Comparison of ENCODE assay signal across 12 cellular contexts in the genomic region with DNA sequence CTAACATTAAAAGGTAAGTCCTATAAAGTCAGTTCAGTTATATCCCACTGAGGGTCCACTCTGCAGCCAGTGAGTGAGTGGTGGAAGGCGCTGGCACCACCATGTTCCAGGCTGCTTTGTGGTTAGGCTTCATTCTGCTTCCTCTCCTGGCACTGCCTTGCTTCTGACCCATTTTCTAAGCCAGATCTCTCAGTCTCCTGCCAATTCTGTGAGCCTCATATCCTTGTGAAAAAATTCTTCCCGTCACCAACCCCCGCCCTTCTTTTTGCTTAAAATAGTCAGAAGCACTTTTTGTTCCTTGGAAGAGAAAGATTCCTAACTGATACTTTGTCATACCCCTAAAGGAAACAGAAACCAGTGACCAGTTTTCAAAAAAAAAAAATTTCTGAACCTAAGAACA.
A peak's percentile ranks its signal among the peaks of the same experiment; 100 is the strongest.
DNase-seq lines count a peak whose midpoint lies in the region; ATAC-seq and TF ChIP-seq lines count a peak whose summit lies in the region.
"Had no signal": no experiment of that assay in that cellular context is flagged by ENCODE, and none has a peak within 500 bp of the region (broad histone marks: within the 10 kb centered on the region; RNA-seq: fewer than 3 reads in every experiment).

No MANE protein-coding gene starts in this region.

- H3K4me3 ChIP-seq in heart left ventricle (peak overlapping the region in 3 of 12 donors; percentile 1 to 22 (median 18)), psoas muscle (no peak overlapping the region)

- ATAC-seq in heart left ventricle (peak; percentile 70 to 86 (median 82)), psoas muscle (peak; percentile 59 to 92 (median 84)), HG02678 (IDR thresholded peaks at IDR 0.05; ENCODE audit: unreplicated experiment) (no peak)

- no peak for TF ChIP-seq POLR2A in heart left ventricle (IDR thresholded peaks at IDR 0.05)

- in situ Hi-C loops in G401 (cut with HindIII; ENCODE audit: low sequenced_read_pairs) = no loop called here

- H3K9me3 ChIP-seq in heart left ventricle = peaks cover 0 to 2% (median 0%) of the 10 kb centered on the region in 12 donors
- no peaks in the 10 kb centered on the region for H3K9me3 ChIP-seq in psoas muscle

- TF ChIP-seq CTCF in heart left ventricle (IDR thresholded peaks at IDR 0.05) = no peak
- TF ChIP-seq CTCF in psoas muscle (IDR thresholded peaks at IDR 0.05) = no peak

- WGBS in heart left ventricle, 4 donors = 23 to 32% (median 28%) methylated on average over 3 of the region's 3 CpGs
- 13 to 32% (median 21%) methylated on average over 3 of the region's 3 CpGs for WGBS in psoas muscle, 3 donors

- H3K36me3 ChIP-seq in heart left ventricle (no peaks in the 10 kb centered on the region), psoas muscle (ENCODE audit: insufficient read depth in 1 of 2, low read depth in 1 of 2) (no peaks in the 10 kb centered on the region)

- intact Hi-C loops in heart left ventricle (cut with DNase I) (loop anchor here in 2 of 10 donors (10.0 kb wide), 1 partner anchor 140 kb away; the partner anchor contains the start of gene NCK2 (in 2 of the 2)), psoas muscle (cut with DNase I) (no loop called here)

- DNase-seq in G401 (ENCODE audit: low spot score) (peak; percentile 99), cerebellar cortex (ENCODE audit: low spot score) (peak; percentile 98), heart left ventricle (peak in 3 of 5 donors; percentile 43 to 44 (median 43)), psoas muscle (no peak), NCI-H524 treated with DMSO at 0.1 percent for 48 hours (lab: John Stamatoyannopoulos, UW) (no peak), NCI-H774 (lab: John Stamatoyannopoulos, UW) (no peak)
- no peak for DNase-seq in activated CD4-positive, alpha-beta T cell treated with anti-CD3 and anti-CD28 coated beads for 1 hour
- DNase-seq: activated T-cell treated with anti-CD3 and anti-CD28 coated beads for 4 hours, NCI-H2029 treated with DMSO at 0.1 percent for 48 hours, SW 1271 had no signal

- H3K27ac ChIP-seq in heart left ventricle (peak overlapping the region; percentile 36 to 70 (median 59)), psoas muscle (no peak overlapping the region)
- H3K27ac ChIP-seq: epithelial cell of prostate had no signal

- peaks cover 0 to 28% (median 16%) of the 10 kb centered on the region in 12 donors for H3K4me1 ChIP-seq in heart left ventricle
- H3K4me1 ChIP-seq in psoas muscle = no peaks in the 10 kb centered on the region

- H3K27me3 ChIP-seq in heart left ventricle (no peaks in the 10 kb centered on the region), psoas muscle (ENCODE audit: insufficient read depth in 3 of 3, low read length in 2 of 3) (no peaks in the 10 kb centered on the region)

Comparison
In these comparisons a context has a peak if more than half of its experiments do, and no peak if none do; other contexts are left out.
1. DNase-seq: peak in G401 (single experiment), cerebellar cortex (single experiment) and heart left ventricle (3 of 5); none in psoas muscle (0 of 2), activated CD4-positive, alpha-beta T cell treated with anti-CD3 and anti-CD28 coated beads for 1 hour (single experiment), NCI-H524 treated with DMSO at 0.1 percent for 48 hours (single experiment) and NCI-H774 (single experiment).